In genomic region chr22:38214248-38215056, GRCh38 we compare ENCODE assay signal across 8 cellular contexts. TPM values are rescaled to one million over a fixed set of nuclear protein-coding genes. Genes with fewer than 3 reads are reported as not detected.
DNase-seq lines count a peak whose midpoint lies in the region; ATAC-seq and TF ChIP-seq lines count a peak whose summit lies in the region.

No MANE protein-coding gene starts in this region.

- peaks cover 27% of the 10 kb centered on the region for H3K4me1 ChIP-seq in effector memory CD4-positive, alpha-beta T cell (ENCODE audit: control insufficient read depth, insufficient read depth, low read length, poor library complexity, severe bottlenecking)
- H3K4me1 ChIP-seq in mucosa of descending colon (ENCODE audit: low read depth) = peaks cover 21% of the 10 kb centered on the region

- H3K9me3 ChIP-seq in effector memory CD4-positive, alpha-beta T cell (ENCODE audit: control insufficient read depth, low read length) = no peaks in the 10 kb centered on the region
- H3K9me3 ChIP-seq in mucosa of descending colon = no peaks in the 10 kb centered on the region

- intact Hi-C loops in mucosa of descending colon (cut with DNase I, micrococcal nuclease) = no loop called here

- peak overlapping the region; percentile 42 for H3K27ac ChIP-seq in effector memory CD4-positive, alpha-beta T cell (ENCODE audit: insufficient read depth, low read length, poor library complexity, severe bottlenecking)

- TF ChIP-seq CTCF in mucosa of descending colon (IDR thresholded peaks at IDR 0.05) = peak; percentile 12

- H3K27me3 ChIP-seq in effector memory CD4-positive, alpha-beta T cell (replicated peaks; ENCODE audit: control insufficient read depth, insufficient read depth, low read length, poor library complexity, severe bottlenecking) = no peaks in the 10 kb centered on the region

- peak overlapping the region; percentile 29 for H3K4me3 ChIP-seq in effector memory CD4-positive, alpha-beta T cell (ENCODE audit: insufficient read depth, low read depth, low read length, poor library complexity, severe bottlenecking)
- no peak overlapping the region for H3K4me3 ChIP-seq in mucosa of descending colon

- peak; percentile 61 for DNase-seq in Ammon's horn (ENCODE audit: low spot score)
- DNase-seq in activated CD4-positive, alpha-beta T cell treated with anti-CD3 and anti-CD28 coated beads, Interleukin-2, amount 50 U/mL, for 48 hours = peak; percentile 68 to 73
- DNase-seq in effector memory CD4-positive, alpha-beta T cell = peak; percentile 68 to 71 (median 68)
- peak; percentile 77 to 87 (median 82) for DNase-seq in mucosa of descending colon
- peak; percentile 54 to 83 (median 62) for DNase-seq in stimulated activated naive CD4-positive, alpha-beta T cell (lab: John Stamatoyannopoulos, UW)
- no peak for DNase-seq in SW 1271 (lab: John Stamatoyannopoulos, UW)

- ATAC-seq in HG02852 (IDR thresholded peaks at IDR 0.05; ENCODE audit: unreplicated experiment) (peak; percentile 57), mucosa of descending colon (peak; percentile 77), HG02759 (IDR thresholded peaks at IDR 0.05; ENCODE audit: unreplicated experiment) (no peak)

- no peaks in the 10 kb centered on the region for H3K36me3 ChIP-seq in effector memory CD4-positive, alpha-beta T cell (ENCODE audit: control insufficient read depth, insufficient read depth, low read length)
- no peaks in the 10 kb centered on the region for H3K36me3 ChIP-seq in mucosa of descending colon (ENCODE audit: low read depth)

RNA-seq across cellular contexts. Expression of gene MAFF, which starts 12.7 kb away (rescaled TPM):
- total RNA-seq in mucosa of descending colon = 10 to 100 TPM; 16.7 to 26.5 (median 25.6) TPM

RNA-seq across cellular contexts. Expression of gene PLA2G6, which starts 32.8 kb away (rescaled TPM):
- total RNA-seq in mucosa of descending colon = 10 to 100 TPM; 28.5 to 38.7 (median 35.9) TPM

RNA-seq across cellular contexts. Expression of gene TMEM184B, which starts 58.4 kb away (rescaled TPM):
- total RNA-seq in mucosa of descending colon = 10 to 100 TPM; 35.9 to 63.1 (median 38.2) TPM

Comparison
In these comparisons a context has a peak if more than half of its experiments do, and no peak if none do; other contexts are left out.
1. DNase-seq: peak in Ammon's horn (single experiment), activated CD4-positive, alpha-beta T cell treated with anti-CD3 and anti-CD28 coated beads, Interleukin-2, amount 50 U/mL, for 48 hours (2 of 2), effector memory CD4-positive, alpha-beta T cell (3 of 3), mucosa of descending colon (3 of 3) and stimulated activated naive CD4-positive, alpha-beta T cell (6 of 6); none in SW 1271 (0 of 2).